ENCODE assay signal across 24 cellular contexts in genomic region chr4:155304375-155304774, GRCh38.
"Had no signal": no experiment of that assay in that cellular context is flagged by ENCODE, and none has a peak within 500 bp of the region (broad histone marks: within the 10 kb centered on the region; RNA-seq: fewer than 3 reads in every experiment).

No MANE protein-coding gene starts in this region.

- H3K36me3 Mint-ChIP-seq: brain; immature natural killer cell; natural killer cell; stimulated activated memory B cell treated with anti-CD40 and anti-IgM and Interleukin-4, amounts not matched to agents 10 μg/mL and 1 μg/mL and 100 μg/mL, for 72 hours; T-cell had no signal

- H3K9me3 Mint-ChIP-seq: activated CD8-positive, alpha-beta T cell treated with anti-CD3 and anti-CD28 coated beads for 36 hours; central memory CD8-positive, alpha-beta T cell; T-cell had no signal

- H3K27me3 ChIP-seq: esophagus squamous epithelium, neutrophil, pancreas, right lobe of liver, spleen had no signal

- H3K4me1 ChIP-seq: pancreas, right lobe of liver, spleen had no signal

- H3K4me1 Mint-ChIP-seq: activated CD4-positive, alpha-beta T cell treated with anti-CD3 and anti-CD28 coated beads, Interleukin-2, amount 10 ng/mL, durations not matched to agents 24 days and 14 days; activated naive CD8-positive, alpha-beta T cell treated with anti-CD3 and anti-CD28 coated beads, Interleukin-2, amount 50 U/mL, for 24 hours; brain; central memory CD8-positive, alpha-beta T cell; immature natural killer cell; natural killer cell; stimulated activated memory B cell treated with anti-CD40 and anti-IgM and Interleukin-4, amounts not matched to agents 10 μg/mL and 1 μg/mL and 100 μg/mL, for 72 hours; T-cell had no signal

- H3K9me3 ChIP-seq: esophagus squamous epithelium, neutrophil, pancreas, right lobe of liver had no signal

- H3K27me3 Mint-ChIP-seq: activated CD4-positive, alpha-beta T cell treated with anti-CD3 and anti-CD28 coated beads, Interleukin-2, amount 10 ng/mL, durations not matched to agents 24 days and 14 days; brain; central memory CD8-positive, alpha-beta T cell; stimulated activated memory B cell treated with anti-CD40 and anti-IgM and Interleukin-4, amounts not matched to agents 10 μg/mL and 1 μg/mL and 100 μg/mL, for 72 hours had no signal

- H3K27ac ChIP-seq: neutrophil, pancreas, right lobe of liver, spleen had no signal

- H3K27ac Mint-ChIP-seq: activated CD4-positive, alpha-beta T cell treated with anti-CD3 and anti-CD28 coated beads, Interleukin-2, amount 10 ng/mL, durations not matched to agents 24 days and 14 days; activated CD8-positive, alpha-beta T cell treated with anti-CD3 and anti-CD28 coated beads for 36 hours; activated naive CD8-positive, alpha-beta T cell treated with anti-CD3 and anti-CD28 coated beads, Interleukin-2, amount 50 U/mL, for 24 hours; activated T-helper 2 cell treated with anti-CD3 and anti-CD28 coated beads, Interferon-gamma antibody, Interleukin-2, Interleukin-4, amounts not matched to agents 10 μg/mL and 5 μg/mL and 100 μg/mL, durations not matched to agents 14 hours and 24 hours and 36 hours; brain; immature natural killer cell; natural killer cell; stimulated activated memory B cell treated with anti-CD40 and anti-IgM and Interleukin-4, amounts not matched to agents 10 μg/mL and 1 μg/mL and 100 μg/mL, for 72 hours; T-cell had no signal

- ATAC-seq: activated CD8-positive, alpha-beta T cell treated with anti-CD3 and anti-CD28 coated beads for 36 hours; activated naive CD8-positive, alpha-beta T cell treated with anti-CD3 and anti-CD28 coated beads, Interleukin-2, amount 50 U/mL, for 24 hours; natural killer cell; right lobe of liver; stimulated activated memory B cell treated with anti-CD40 and anti-IgM and Interleukin-4, amounts not matched to agents 10 μg/mL and 1 μg/mL and 100 μg/mL, for 72 hours; T-cell had no signal

- H3K4me3 Mint-ChIP-seq: activated CD4-positive, alpha-beta T cell treated with anti-CD3 and anti-CD28 coated beads, Interleukin-2, amount 10 ng/mL, durations not matched to agents 24 days and 14 days; activated CD8-positive, alpha-beta T cell treated with anti-CD3 and anti-CD28 coated beads for 36 hours; activated naive CD8-positive, alpha-beta T cell treated with anti-CD3 and anti-CD28 coated beads, Interleukin-2, amount 50 U/mL, for 24 hours; brain; central memory CD8-positive, alpha-beta T cell; immature natural killer cell; natural killer cell; stimulated activated memory B cell treated with anti-CD40 and anti-IgM and Interleukin-4, amounts not matched to agents 10 μg/mL and 1 μg/mL and 100 μg/mL, for 72 hours; T-cell had no signal

- H3K36me3 ChIP-seq: esophagus squamous epithelium, neutrophil, pancreas, right lobe of liver, spleen had no signal

- H3K4me3 ChIP-seq: esophagus squamous epithelium, pancreas, right lobe of liver, spleen had no signal

- DNase-seq: activated CD4-positive, alpha-beta T cell treated with anti-CD3 and anti-CD28 coated beads, Interleukin-2, amount 10 ng/mL, durations not matched to agents 24 days and 14 days; activated CD4-positive, CD25-positive, alpha-beta regulatory T cell; activated CD8-positive, alpha-beta T cell treated with anti-CD3 and anti-CD28 coated beads for 36 hours; activated naive CD4-positive, alpha-beta T cell treated with Interleukin-2 at 50 U/mL for 16 hours; activated naive CD8-positive, alpha-beta T cell treated with anti-CD3 and anti-CD28 coated beads, Interleukin-2, amount 50 U/mL, for 24 hours; activated T-cell treated with anti-CD3 and anti-CD28 coated beads, Interleukin-2, amount 50 U/mL, for 1 hour; anterior cingulate cortex; cortex of kidney; effector CD4-positive, alpha-beta T cell; esophagus squamous epithelium; immature natural killer cell; kidney glomerular epithelial cell; mesendoderm; natural killer cell; pancreas; right lobe of liver; spleen; stimulated activated CD4-positive, alpha-beta T cell treated with anti-CD3 and anti-CD28 coated beads, Interleukin-4, amount 100 ng/mL, for 4 hours; T-cell had no signal
